In the genomic region with DNA sequence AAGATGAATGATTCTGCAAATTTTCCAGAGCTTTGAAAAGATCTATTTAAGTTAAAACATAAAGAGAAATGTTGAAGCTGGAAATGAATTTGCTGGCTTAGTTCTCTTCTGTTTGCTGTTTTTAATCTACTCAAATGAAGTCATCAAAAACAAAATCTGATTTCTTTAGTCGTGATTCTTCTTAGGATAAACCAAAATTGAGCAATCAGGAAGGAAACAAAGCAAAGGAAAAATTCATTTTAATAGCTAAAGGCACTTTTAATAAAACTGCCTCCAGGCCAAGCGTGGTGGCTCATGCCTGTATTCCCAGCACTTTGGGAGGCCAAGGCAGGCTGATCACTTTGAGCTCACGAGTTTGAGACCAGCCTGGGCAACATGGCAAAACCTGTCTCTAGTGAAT, we compare ENCODE assay signal across 20 cellular contexts.
"Had no signal": no experiment of that assay in that cellular context is flagged by ENCODE, and none has a peak within 500 bp of the region (broad histone marks: within the 10 kb centered on the region; RNA-seq: fewer than 3 reads in every experiment).

No MANE protein-coding gene starts in this region.

- H3K27ac ChIP-seq: colonic mucosa, left ventricle myocardium inferior, right lobe of liver, tibial artery had no signal

- H3K4me3 ChIP-seq: colonic mucosa, left ventricle myocardium inferior, right lobe of liver, tibial artery had no signal

- H3K9me3 ChIP-seq: colonic mucosa, left ventricle myocardium inferior, right lobe of liver, tibial artery had no signal

- H3K27me3 ChIP-seq: colonic mucosa, right lobe of liver, tibial artery had no signal

- H3K36me3 ChIP-seq: colonic mucosa, right lobe of liver had no signal

- ATAC-seq: activated T-cell treated with anti-CD3 and anti-CD28 coated beads, Interleukin-2, amount 50 U/mL, for 4 hours; right lobe of liver; stimulated activated effector memory CD8-positive, alpha-beta T cell treated with anti-CD3 and anti-CD28 coated beads, Interleukin-12 subunit alpha, Interleukin-12 subunit beta, amount 100 ng/mL, for 72 hours; stimulated activated naive CD8-positive, alpha-beta T cell treated with anti-CD3 and anti-CD28 coated beads, Interleukin-15, amount 100 ng/mL, for 72 hours had no signal

- H3K4me1 ChIP-seq: colonic mucosa had no signal

- DNase-seq: activated B cell treated with CpG ODN at 0.5 μM for 24 hours; activated CD4-positive, alpha-beta T cell treated with anti-CD3 and anti-CD28 coated beads for 4 hours; activated CD4-positive, alpha-beta T cell treated with anti-CD3 and anti-CD28 coated beads, Interleukin-2, amount 50 U/mL, for 48 hours; activated CD8-positive, alpha-beta memory T cell treated with anti-CD3 and anti-CD28 coated beads, Interleukin-2, amount 50 U/mL, for 48 hours; activated naive CD4-positive, alpha-beta T cell; activated T-cell treated with anti-CD3 and anti-CD28 coated beads, Interleukin-2, amount 50 U/mL, for 4 hours; central memory CD4-positive, alpha-beta T cell; colonic mucosa; glutamatergic neuron; hippocampal formation; left ventricle myocardium inferior; midbrain; nephron progenitor cell; right lobe of liver; small intestine; stimulated activated CD4-positive, alpha-beta T cell treated with anti-CD3 and anti-CD28 coated beads, Interleukin-2, amount 100 ng/mL, for 24 hours; stimulated activated naive CD8-positive, alpha-beta T cell treated with anti-CD3 and anti-CD28 coated beads, Interleukin-15, amount 100 ng/mL, for 72 hours; T1000; tibial artery had no signal
